Comparison of ENCODE assay signal across 12 cellular contexts in genomic region chr12:68420225-68421008, GRCh38.
DNase-seq lines count a peak whose midpoint lies in the region; ATAC-seq and TF ChIP-seq lines count a peak whose summit lies in the region.
"Had no signal": no experiment of that assay in that cellular context is flagged by ENCODE, and none has a peak within 500 bp of the region (broad histone marks: within the 10 kb centered on the region; RNA-seq: fewer than 3 reads in every experiment).

No MANE protein-coding gene starts in this region.

- H3K4me1 ChIP-seq in colonic mucosa (peaks cover 8% of the 10 kb centered on the region), muscle layer of duodenum (ENCODE audit: control insufficient read depth in 1 of 2, insufficient read depth in 2 of 2, low read length in 2 of 2) (no peaks in the 10 kb centered on the region), tibial artery (peaks cover 4 to 27% (median 7%) of the 10 kb centered on the region in 4 donors)

- no peaks in the 10 kb centered on the region for H3K27me3 ChIP-seq in colonic mucosa
- H3K27me3 ChIP-seq in muscle layer of duodenum (ENCODE audit: low read depth, low read length) = no peaks in the 10 kb centered on the region
- H3K27me3 ChIP-seq in tibial artery = no peaks in the 10 kb centered on the region
- H3K27me3 ChIP-seq: upper lobe of left lung had no signal

- intact Hi-C loops in colonic mucosa (cut with DNase I) = no loop called here
- intact Hi-C loops in tibial artery (cut with DNase I; ENCODE audit: low total_unique reads) = no loop called here

- H3K9me3 ChIP-seq in colonic mucosa (no peaks in the 10 kb centered on the region), muscle layer of duodenum (ENCODE audit: control insufficient read depth in 1 of 2, low read length in 2 of 2) (no peaks in the 10 kb centered on the region), tibial artery (no peaks in the 10 kb centered on the region)
- H3K9me3 ChIP-seq: upper lobe of left lung had no signal

- H3K9ac ChIP-seq in colonic mucosa (ENCODE audit: low read depth in 2 of 2, low read length in 2 of 2) = peak overlapping the region in 1 of 2 donors; percentile 27

- peak overlapping the region; percentile 64 for H3K27ac ChIP-seq in colonic mucosa
- H3K27ac ChIP-seq in muscle layer of duodenum (ENCODE audit: low read length) = peak overlapping the region; percentile 75
- peak overlapping the region; percentile 61 to 64 for H3K27ac ChIP-seq in tibial artery
- H3K27ac ChIP-seq: upper lobe of left lung had no signal

- H3K4me1 Mint-ChIP-seq in activated CD8-positive, alpha-beta memory T cell treated with anti-CD3 and anti-CD28 coated beads, Interleukin-2, amount 10 ng/mL, durations not matched to agents 7 days and 5 days = peaks cover 37% of the 10 kb centered on the region

- H3K27ac Mint-ChIP-seq in activated CD8-positive, alpha-beta memory T cell treated with anti-CD3 and anti-CD28 coated beads, Interleukin-2, amount 10 ng/mL, durations not matched to agents 7 days and 5 days = peak overlapping the region; percentile 42

- H3K9me3 Mint-ChIP-seq in activated CD8-positive, alpha-beta memory T cell treated with anti-CD3 and anti-CD28 coated beads, Interleukin-2, amount 10 ng/mL, durations not matched to agents 7 days and 5 days (ENCODE audit: low read depth) = no peaks in the 10 kb centered on the region

- TF ChIP-seq CTCF in colonic mucosa (IDR thresholded peaks at IDR 0.05) (no peak), tibial artery (IDR thresholded peaks at IDR 0.05) (no peak)

- H3K27me3 Mint-ChIP-seq in activated CD8-positive, alpha-beta memory T cell treated with anti-CD3 and anti-CD28 coated beads, Interleukin-2, amount 10 ng/mL, durations not matched to agents 7 days and 5 days = no peaks in the 10 kb centered on the region

- CTCF ChIA-PET in activated CD8-positive, alpha-beta memory T cell treated with anti-CD3 and anti-CD28 coated beads, Interleukin-2, amount 10 ng/mL, durations not matched to agents 7 days and 5 days (lab: Charles Lee) = no interaction called here

- ATAC-seq in activated CD8-positive, alpha-beta memory T cell treated with anti-CD3 and anti-CD28 coated beads, Interleukin-2, amount 10 ng/mL, durations not matched to agents 7 days and 5 days = peak; percentile 50
- no peak for ATAC-seq in GM18519 (IDR thresholded peaks at IDR 0.05; ENCODE audit: low FRiP score, unreplicated experiment)
- no peak for ATAC-seq in HG03342 (IDR thresholded peaks at IDR 0.05; ENCODE audit: unreplicated experiment)

- no peak for DNase-seq in activated CD8-positive, alpha-beta memory T cell treated with anti-CD3 and anti-CD28 coated beads, Interleukin-2, amount 10 ng/mL, durations not matched to agents 7 days and 5 days
- no peak for DNase-seq in activated CD8-positive, alpha-beta memory T cell treated with anti-CD3 and anti-CD28 coated beads for 24 hours
- DNase-seq in colonic mucosa (peak; percentile 49), tibial artery (peak in 1 of 2 donors; percentile 67), NCI-H1092 treated with DMSO at 0.1 percent for 48 hours (lab: John Stamatoyannopoulos, UW) (no peak)
- DNase-seq: activated naive CD4-positive, alpha-beta T cell; Kasumi-1; mammary epithelial cell; upper lobe of left lung had no signal

- H3K4me3 Mint-ChIP-seq in activated CD8-positive, alpha-beta memory T cell treated with anti-CD3 and anti-CD28 coated beads, Interleukin-2, amount 10 ng/mL, durations not matched to agents 7 days and 5 days = peak overlapping the region; percentile 5

- H3K36me3 ChIP-seq in colonic mucosa (no peaks in the 10 kb centered on the region), muscle layer of duodenum (ENCODE audit: control insufficient read depth in 1 of 2, insufficient read depth in 2 of 2, low read length in 2 of 2) (no peaks in the 10 kb centered on the region), tibial artery (no peaks in the 10 kb centered on the region)
- H3K36me3 ChIP-seq: upper lobe of left lung had no signal

- H3K4me3 ChIP-seq in colonic mucosa (no peak overlapping the region), muscle layer of duodenum (ENCODE audit: low read depth in 1 of 2, low read length in 2 of 2) (no peak overlapping the region), tibial artery (peak overlapping the region in 1 of 2 donors; percentile 19)
- H3K4me3 ChIP-seq: upper lobe of left lung had no signal

- H3K36me3 Mint-ChIP-seq in activated CD8-positive, alpha-beta memory T cell treated with anti-CD3 and anti-CD28 coated beads, Interleukin-2, amount 10 ng/mL, durations not matched to agents 7 days and 5 days = peaks cover 8% of the 10 kb centered on the region
